8 cellular contexts compared by ENCODE assay signal in genomic region chr14:26598672-26599131, GRCh38. TPM values are rescaled to one million over a fixed set of nuclear protein-coding genes. Genes with fewer than 3 reads are reported as not detected.
DNase-seq lines count a peak whose midpoint lies in the region; ATAC-seq, FAIRE-seq and TF ChIP-seq lines count a peak whose summit lies in the region.

No MANE protein-coding gene starts in this region.

- H3K9ac ChIP-seq in kidney (ENCODE audit: low read length in 2 of 2) = peak overlapping the region in 1 of 2 donors; percentile 31
- H3K9ac ChIP-seq in subcutaneous abdominal adipose tissue (ENCODE audit: low read length in 5 of 5) = peak overlapping the region in 4 of 5 donors; percentile 35 to 78 (median 62)

- no peak overlapping the region for H3K27ac Mint-ChIP-seq in activated naive CD8-positive, alpha-beta T cell treated with anti-CD3 and anti-CD28 coated beads, Interleukin-2, amount 10 ng/mL, durations not matched to agents 7 days and 5 days
- H3K27ac Mint-ChIP-seq in activated naive CD4-positive, alpha-beta T cell treated with anti-CD3 and anti-CD28 coated beads, Interleukin-2, amount 10 ng/mL, durations not matched to agents 7 days and 5 days = no peak overlapping the region

- H3K9me3 Mint-ChIP-seq in activated naive CD8-positive, alpha-beta T cell treated with anti-CD3 and anti-CD28 coated beads, Interleukin-2, amount 10 ng/mL, durations not matched to agents 7 days and 5 days = no peaks in the 10 kb centered on the region
- peaks cover 2% of the 10 kb centered on the region for H3K9me3 Mint-ChIP-seq in activated naive CD4-positive, alpha-beta T cell treated with anti-CD3 and anti-CD28 coated beads, Interleukin-2, amount 10 ng/mL, durations not matched to agents 7 days and 5 days

- CTCF ChIA-PET in activated naive CD4-positive, alpha-beta T cell treated with anti-CD3 and anti-CD28 coated beads, Interleukin-2, amount 10 ng/mL, durations not matched to agents 7 days and 5 days (lab: Charles Lee) = no interaction called here

- H3K4me3 ChIP-seq in kidney (ENCODE audit: low read length in 2 of 2) = peak overlapping the region; percentile 70 to 85
- peak overlapping the region; percentile 67 to 95 (median 79) for H3K4me3 ChIP-seq in subcutaneous abdominal adipose tissue (ENCODE audit: low read depth in 1 of 5, low read length in 5 of 5)

- H3K4me1 ChIP-seq in kidney (ENCODE audit: control insufficient read depth in 1 of 2, insufficient read depth in 1 of 2, low read depth in 1 of 2, low read length in 2 of 2) (no peaks in the 10 kb centered on the region), subcutaneous abdominal adipose tissue (ENCODE audit: control insufficient read depth in 5 of 5, insufficient read depth in 5 of 5, low read length in 5 of 5) (peaks cover 0 to 14% (median 9%) of the 10 kb centered on the region in 5 donors)

- peaks cover 0 to 4% (median 0%) of the 10 kb centered on the region in 5 donors for H3K27me3 ChIP-seq in subcutaneous abdominal adipose tissue (ENCODE audit: control insufficient read depth in 5 of 5, insufficient read depth in 4 of 5, low read length in 5 of 5)

- H3K9me3 ChIP-seq in kidney (ENCODE audit: control insufficient read depth in 1 of 2, low read length in 2 of 2) (no peaks in the 10 kb centered on the region), subcutaneous abdominal adipose tissue (ENCODE audit: control insufficient read depth in 5 of 5, low read length in 5 of 5) (no peaks in the 10 kb centered on the region)

- DNase-seq in NCI-H1092 treated with DMSO at 0.1 percent for 48 hours (lab: John Stamatoyannopoulos, UW) (peak; percentile 58), NCI-H1092 (lab: John Stamatoyannopoulos, UW) (no peak), kidney (no peak), GF-D8 (lab: John Stamatoyannopoulos, UW) (no peak)
- no peak for DNase-seq in activated naive CD8-positive, alpha-beta T cell treated with anti-CD3 and anti-CD28 coated beads, Interleukin-2, amount 10 ng/mL, durations not matched to agents 7 days and 5 days
- DNase-seq in activated naive CD4-positive, alpha-beta T cell treated with anti-CD3 and anti-CD28 coated beads, Interleukin-2, amount 10 ng/mL, durations not matched to agents 7 days and 5 days = no peak

- H3K4me1 Mint-ChIP-seq in activated naive CD8-positive, alpha-beta T cell treated with anti-CD3 and anti-CD28 coated beads, Interleukin-2, amount 10 ng/mL, durations not matched to agents 7 days and 5 days = no peaks in the 10 kb centered on the region
- peaks cover 2% of the 10 kb centered on the region for H3K4me1 Mint-ChIP-seq in activated naive CD4-positive, alpha-beta T cell treated with anti-CD3 and anti-CD28 coated beads, Interleukin-2, amount 10 ng/mL, durations not matched to agents 7 days and 5 days

- H3K27ac ChIP-seq in kidney (ENCODE audit: low read depth in 2 of 2, low read length in 2 of 2) (peak overlapping the region; percentile 71 to 81), subcutaneous abdominal adipose tissue (ENCODE audit: low read depth, low read length) (peak overlapping the region; percentile 90)

- intact Hi-C loops in kidney (cut with DNase I) = no loop called here

- no peak for TF ChIP-seq CTCF in kidney (IDR thresholded peaks at IDR 0.05; ENCODE audit: borderline replicate concordance, extremely low read depth, insufficient read depth)

- H3K36me3 ChIP-seq in kidney (ENCODE audit: control insufficient read depth in 1 of 2, insufficient read depth in 2 of 2, low read length in 2 of 2) = no peaks in the 10 kb centered on the region
- no peaks in the 10 kb centered on the region for H3K36me3 ChIP-seq in subcutaneous abdominal adipose tissue (ENCODE audit: control insufficient read depth in 5 of 5, insufficient read depth in 5 of 5, low read length in 5 of 5)

- no peaks in the 10 kb centered on the region for H3K36me3 Mint-ChIP-seq in activated naive CD8-positive, alpha-beta T cell treated with anti-CD3 and anti-CD28 coated beads, Interleukin-2, amount 10 ng/mL, durations not matched to agents 7 days and 5 days
- H3K36me3 Mint-ChIP-seq in activated naive CD4-positive, alpha-beta T cell treated with anti-CD3 and anti-CD28 coated beads, Interleukin-2, amount 10 ng/mL, durations not matched to agents 7 days and 5 days = no peaks in the 10 kb centered on the region

- FAIRE-seq in kidney (lab: Jason Lieb, UNC) = no peak

- POLR2A ChIA-PET in activated naive CD8-positive, alpha-beta T cell treated with anti-CD3 and anti-CD28 coated beads, Interleukin-2, amount 10 ng/mL, durations not matched to agents 7 days and 5 days (lab: Charles Lee) = no interaction called here

- no peak for ATAC-seq in activated naive CD8-positive, alpha-beta T cell treated with anti-CD3 and anti-CD28 coated beads, Interleukin-2, amount 10 ng/mL, durations not matched to agents 7 days and 5 days (ENCODE audit: low read depth)
- ATAC-seq in GM18861 (IDR thresholded peaks at IDR 0.05; ENCODE audit: unreplicated experiment) = no peak

- H3K27me3 Mint-ChIP-seq in activated naive CD8-positive, alpha-beta T cell treated with anti-CD3 and anti-CD28 coated beads, Interleukin-2, amount 10 ng/mL, durations not matched to agents 7 days and 5 days = peaks cover 31% of the 10 kb centered on the region
- peaks cover 28% of the 10 kb centered on the region for H3K27me3 Mint-ChIP-seq in activated naive CD4-positive, alpha-beta T cell treated with anti-CD3 and anti-CD28 coated beads, Interleukin-2, amount 10 ng/mL, durations not matched to agents 7 days and 5 days

- peak overlapping the region; percentile 61 for H3K4me3 Mint-ChIP-seq in activated naive CD8-positive, alpha-beta T cell treated with anti-CD3 and anti-CD28 coated beads, Interleukin-2, amount 10 ng/mL, durations not matched to agents 7 days and 5 days
- no peak overlapping the region for H3K4me3 Mint-ChIP-seq in activated naive CD4-positive, alpha-beta T cell treated with anti-CD3 and anti-CD28 coated beads, Interleukin-2, amount 10 ng/mL, durations not matched to agents 7 days and 5 days

RNA-seq across cellular contexts. Expression of gene NOVA1, which starts 0.9 kb away (rescaled TPM):
- under 1 TPM; 0.39 to 0.40 TPM for total RNA-seq in activated naive CD8-positive, alpha-beta T cell treated with anti-CD3 and anti-CD28 coated beads, Interleukin-2, amount 10 ng/mL, durations not matched to agents 7 days and 5 days
- 15.0 TPM for total RNA-seq in kidney
- polyA plus RNA-seq in kidney (ENCODE audit: insufficient read depth, low read depth, low replicate concordance) = 10.2 TPM

Comparison
In these comparisons a context has a peak if more than half of its experiments do, and no peak if none do; other contexts are left out.
1. RNA of gene NOVA1, which starts 0.9 kb away (total RNA-seq): 15.0 TPM in kidney (single experiment); 0.39 to 0.40 TPM in activated naive CD8-positive, alpha-beta T cell treated with anti-CD3 and anti-CD28 coated beads, Interleukin-2, amount 10 ng/mL, durations not matched to agents 7 days and 5 days; every median in the first group is over 10 times any median in the second.